8 cellular contexts compared by ENCODE assay signal in the genomic region with DNA sequence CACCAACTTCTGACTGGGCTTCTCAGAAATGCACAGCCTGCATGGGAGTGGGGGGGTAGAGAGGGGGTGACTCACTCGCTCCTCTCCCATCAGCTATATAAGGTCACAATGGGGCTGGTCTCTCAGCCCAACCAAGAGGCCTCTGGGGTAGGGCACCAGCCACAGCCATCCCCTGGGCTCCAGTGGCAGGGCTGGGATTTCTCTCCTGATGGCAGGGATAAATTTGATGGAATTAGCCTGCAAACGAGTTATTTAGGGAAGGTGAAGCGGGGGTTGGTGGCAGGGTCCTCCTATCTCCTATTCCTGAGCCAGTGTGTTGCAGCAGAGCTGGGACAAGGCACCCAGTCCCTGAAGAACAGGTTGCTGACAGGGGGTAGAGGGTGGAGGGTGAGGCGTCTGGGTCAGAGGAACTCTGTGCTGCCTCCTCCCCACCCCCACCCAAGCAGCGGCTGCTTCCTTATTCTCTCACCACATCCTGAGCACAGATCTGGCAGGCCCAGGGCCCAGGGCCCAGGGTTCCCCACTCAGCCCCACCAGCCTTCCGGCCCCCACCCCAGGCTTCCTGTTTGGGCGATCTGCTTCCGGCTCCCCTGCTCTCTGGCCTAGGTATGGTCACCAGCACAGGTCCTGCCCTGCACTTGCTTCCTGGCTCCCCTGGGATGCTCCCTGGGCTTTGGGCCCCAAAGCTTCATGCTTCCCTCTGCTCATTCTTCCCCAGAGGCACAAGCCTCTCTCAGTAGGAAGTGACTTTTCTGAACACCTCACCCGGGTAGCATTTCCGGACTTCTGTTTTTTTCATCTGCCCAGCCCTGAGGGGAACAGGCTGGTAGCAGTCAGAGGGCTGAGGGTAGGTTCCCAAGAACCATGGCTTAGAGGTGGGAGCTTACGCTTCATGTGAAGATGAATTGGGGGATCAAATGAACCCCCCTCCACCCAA. TPM values are rescaled to one million over a fixed set of nuclear protein-coding genes. Genes with fewer than 3 reads are reported as not detected.
DNase-seq lines count a peak whose midpoint lies in the region; ATAC-seq and TF ChIP-seq lines count a peak whose summit lies in the region.

No MANE protein-coding gene starts in this region.

- no TSS peak for BruUV-seq in Caco-2 (replicated peaks; lab: Mats Ljungman, UMichigan)

- DNase-seq in RWPE1 (ENCODE audit: low spot score) (peak; percentile 68), foreskin keratinocyte (peak; percentile 59 to 76), nucleus accumbens (lab: John Stamatoyannopoulos, UW) (peak in 31 of 56 donors; percentile 9 to 66 (median 28)), substantia nigra (lab: John Stamatoyannopoulos, UW) (peak in 39 of 49 donors; percentile 5 to 75 (median 41)), Caco-2 (no peak)
- peak; percentile 91 for DNase-seq in activated effector memory CD4-positive, alpha-beta T cell treated with Interleukin-2 at 50 U/mL for 16 hours

- H3K27ac Mint-ChIP-seq in Caco-2 (ENCODE audit: unreplicated experiment): no peak overlapping the region

- H3K9me3 ChIP-seq in Caco-2: no peaks in the 10 kb centered on the region

- no peaks in the 10 kb centered on the region for H3K9me3 Mint-ChIP-seq in Caco-2 (ENCODE audit: unreplicated experiment)

- no peak overlapping the region for H3K4me3 ChIP-seq in Caco-2 (ENCODE audit: low read depth, low read length)

- peaks cover 9% of the 10 kb centered on the region for H3K4me1 ChIP-seq in foreskin keratinocyte
- 0 out of 2 replicates have a peak, but pooled peaks cover 4% of the 10 kb centered on the region for H3K4me1 ChIP-seq in Caco-2

- H3K36me3 ChIP-seq in Caco-2 (ENCODE audit: control insufficient read depth, insufficient read depth, low read length): no peaks in the 10 kb centered on the region

- POLR2A ChIA-PET in RWPE1 (lab: Yijun Ruan, JAX; ENCODE audit: low non-redundant PET) (no interaction called here), Caco-2 (lab: Charles Lee) (no interaction called here)

- intact Hi-C loops in Caco-2 (cut with micrococcal nuclease; ENCODE audit: unreplicated experiment): no loop called here

- no peaks in the 10 kb centered on the region for H3K27me3 ChIP-seq in foreskin keratinocyte
- H3K27me3 ChIP-seq in Caco-2 (replicated peaks; ENCODE audit: control insufficient read depth, insufficient read depth, low read length): no peaks in the 10 kb centered on the region

- TF ChIP-seq CTCF in RWPE1 (conservative IDR thresholded peaks at IDR 0.05; ENCODE audit: low read depth): no peak
- no peak for TF ChIP-seq CTCF in foreskin keratinocyte (conservative IDR thresholded peaks at IDR 0.05)
- no peak for TF ChIP-seq CTCF in Caco-2 (IDR thresholded peaks at IDR 0.05; ENCODE audit: insufficient read depth in 1 of 2, low read depth in 1 of 2, low read length in 1 of 2, severe bottlenecking in 1 of 2, unreplicated experiment in 1 of 2)

- no peak overlapping the region for H3K4me3 Mint-ChIP-seq in Caco-2 (ENCODE audit: unreplicated experiment)

- H3K4me1 Mint-ChIP-seq in Caco-2 (ENCODE audit: low read depth, unreplicated experiment): peaks cover 13% of the 10 kb centered on the region

- peaks cover 15% of the 10 kb centered on the region for H3K36me3 Mint-ChIP-seq in Caco-2 (ENCODE audit: insufficient read depth, unreplicated experiment)

- H3K27me3 Mint-ChIP-seq in Caco-2 (ENCODE audit: insufficient read depth, unreplicated experiment): no peaks in the 10 kb centered on the region

- CTCF ChIA-PET in RWPE1 (lab: Yijun Ruan, JAX) (interaction anchor here (0.7 to 5.3 kb wide), 3 partner anchors 40 to 141 kb away, joined by 3 to 31 read pairs (median 27); no protein-coding TSS in a partner anchor), Caco-2 (lab: Charles Lee) (interaction anchor here (1.6 kb wide), 1 partner anchor 48 kb away, joined by 3 read pairs; no protein-coding TSS in a partner anchor)

- H3K27ac ChIP-seq in RWPE1: peak overlapping the region; percentile 97
- peak overlapping the region; percentile 89 for H3K27ac ChIP-seq in foreskin keratinocyte
- peak overlapping the region; percentile 66 for H3K27ac ChIP-seq in substantia nigra (ENCODE audit: low read depth, low read length, poor library complexity, severe bottlenecking)

- ATAC-seq in GM18517 (IDR thresholded peaks at IDR 0.05; ENCODE audit: unreplicated experiment) (peak; percentile 36), HG02981 (IDR thresholded peaks at IDR 0.05; ENCODE audit: unreplicated experiment) (peak; percentile 33), foreskin keratinocyte (peak; percentile 58)

RNA-seq across cellular contexts. Expression of a gene that starts 4.0 kb away (rescaled TPM):
- total RNA-seq in foreskin keratinocyte (119 and 121 TPM in 2 replicates), Caco-2 (2022) (6.6 and 9.7 TPM in 2 replicates)
- polyA plus RNA-seq in foreskin keratinocyte: 132 and 137 TPM in 2 replicates

RNA-seq across cellular contexts. Expression of a gene that starts 8.3 kb away (rescaled TPM):
- 24.5 and 26.3 TPM in 2 replicates for total RNA-seq in foreskin keratinocyte
- polyA plus RNA-seq in foreskin keratinocyte: 41.6 and 45.7 TPM in 2 replicates
- total RNA-seq in Caco-2 (2022): 31.7 and 32.1 TPM in 2 replicates

RNA-seq across cellular contexts. Expression of a gene that starts 9.6 kb away (rescaled TPM):
- total RNA-seq in foreskin keratinocyte: 38.1 and 42.5 TPM in 2 replicates
- polyA plus RNA-seq in foreskin keratinocyte: 29.2 and 35.1 TPM in 2 replicates
- 36.6 and 40.6 TPM in 2 replicates for total RNA-seq in Caco-2 (2022)

RNA-seq across cellular contexts. Expression of a gene that starts 34.6 kb away (rescaled TPM):
- total RNA-seq in foreskin keratinocyte (24.8 and 27.4 TPM in 2 replicates), Caco-2 (2022) (46.6 and 48.6 TPM in 2 replicates)
- polyA plus RNA-seq in foreskin keratinocyte: 13.9 and 15.8 TPM in 2 replicates

RNA-seq across cellular contexts. Expression of a gene that starts 35.5 kb away (rescaled TPM):
- total RNA-seq in foreskin keratinocyte (8.2 and 10.2 TPM in 2 replicates), Caco-2 (2022) (25.4 and 25.7 TPM in 2 replicates)
- 16.9 and 19.1 TPM in 2 replicates for polyA plus RNA-seq in foreskin keratinocyte

Comparison
In these comparisons a context has a peak if more than half of its experiments do, and no peak if none do; other contexts are left out.
1. DNase-seq: peak in RWPE1 (single experiment), activated effector memory CD4-positive, alpha-beta T cell treated with Interleukin-2 at 50 U/mL for 16 hours (single experiment), foreskin keratinocyte (2 of 2), nucleus accumbens (31 of 56) and substantia nigra (39 of 49); none in Caco-2 (0 of 2).
2. RNA of a gene that starts 4.0 kb away (total RNA-seq): 119 to 121 TPM in foreskin keratinocyte; 6.6 to 9.7 TPM in Caco-2; every median in the first group is over 10 times any median in the second.
3. Peak in every context shown above with its lines, with median percentiles within 50 percentile points of each other: ATAC-seq and H3K27ac ChIP-seq.